Comparison of ENCODE assay signal across 35 cellular contexts in genomic region chr13:109175666-109176065, GRCh38.
A peak's percentile ranks its signal among the peaks of the same experiment; 100 is the strongest.
DNase-seq lines count a peak whose midpoint lies in the region; TF ChIP-seq lines count a peak whose summit lies in the region.
"Had no signal": no experiment of that assay in that cellular context is flagged by ENCODE, and none has a peak within 500 bp of the region (broad histone marks: within the 10 kb centered on the region; RNA-seq: fewer than 3 reads in every experiment).

No MANE protein-coding gene starts in this region.

- H3K4me3 ChIP-seq in Karpas-422 (ENCODE audit: low read length), result no peak overlapping the region
- H3K4me3 ChIP-seq in neural cell (ENCODE audit: low read length), result no peak overlapping the region
- H3K4me3 ChIP-seq: A549; BLaER1; BLaER1 treated with 17β-estradiol and CSF1 and Interleukin-3, amounts not matched to agents 10 nM and 100 nM had no signal

- H3K9me2 ChIP-seq in Karpas-422 (replicated peaks; ENCODE audit: insufficient read depth, low read length), result no peaks in the 10 kb centered on the region
- H3K9me2 ChIP-seq in neural cell (ENCODE audit: insufficient read depth, low read length), result no peaks in the 10 kb centered on the region

- no peak overlapping the region for H3K4me3 Mint-ChIP-seq in neural crest cell
- H3K4me3 Mint-ChIP-seq: B cell; CD14-positive monocyte; CD4-positive, alpha-beta memory T cell; CD4-positive, alpha-beta T cell; CD4-positive, CD25-positive, alpha-beta regulatory T cell; CD8-positive, alpha-beta memory T cell; CD8-positive, alpha-beta T cell had no signal

- peaks cover 6% of the 10 kb centered on the region for H3K4me1 ChIP-seq in Karpas-422 (ENCODE audit: low read length)
- H3K4me1 ChIP-seq: A549; BE2C; BLaER1; BLaER1 treated with 17β-estradiol and CSF1 and Interleukin-3, amounts not matched to agents 10 nM and 100 nM; Caco-2 had no signal

- no peak for TF ChIP-seq RAD21 in neural cell (conservative IDR thresholded peaks at IDR 0.05)

- peak overlapping the region; percentile 37 for H3K27ac Mint-ChIP-seq in neural crest cell (ENCODE audit: unreplicated experiment)
- H3K27ac Mint-ChIP-seq: B cell; CD14-positive monocyte; CD4-positive, alpha-beta memory T cell; CD4-positive, alpha-beta T cell; CD4-positive, CD25-positive, alpha-beta regulatory T cell; CD8-positive, alpha-beta memory T cell; CD8-positive, alpha-beta T cell had no signal

- H3K79me2 ChIP-seq in Karpas-422 (ENCODE audit: low read length) (no peaks in the 10 kb centered on the region), neural cell (replicated peaks; ENCODE audit: insufficient read depth, low read length) (no peaks in the 10 kb centered on the region)

- H3K9me3 ChIP-seq in Karpas-422 (ENCODE audit: low read length) (no peaks in the 10 kb centered on the region), neural cell (ENCODE audit: low read length) (no peaks in the 10 kb centered on the region)
- H3K9me3 ChIP-seq: A549; BE2C; BLaER1; BLaER1 treated with 17β-estradiol and CSF1 and Interleukin-3, amounts not matched to agents 10 nM and 100 nM; Caco-2 had no signal

- H3K4me1 Mint-ChIP-seq in neural crest cell, result peaks cover 26% of the 10 kb centered on the region
- H3K4me1 Mint-ChIP-seq: B cell; CD4-positive, alpha-beta memory T cell; CD4-positive, CD25-positive, alpha-beta regulatory T cell; CD8-positive, alpha-beta memory T cell had no signal

- no peaks in the 10 kb centered on the region for H3F3A ChIP-seq in neural cell (ENCODE audit: insufficient read depth, low read length, poor library complexity, severe bottlenecking)

- H3K4me2 ChIP-seq in Karpas-422 (ENCODE audit: low read depth, low read length, poor library complexity, severe bottlenecking) (no peak overlapping the region), neural cell (ENCODE audit: low read length) (no peak overlapping the region)
- H3K4me2 ChIP-seq: A549; BLaER1; BLaER1 treated with 17β-estradiol and CSF1 and Interleukin-3, amounts not matched to agents 10 nM and 100 nM had no signal

- H3K27me3 Mint-ChIP-seq in neural crest cell (ENCODE audit: low read depth), result no peaks in the 10 kb centered on the region
- H3K27me3 Mint-ChIP-seq: CD4-positive, alpha-beta memory T cell; CD4-positive, alpha-beta T cell; CD4-positive, CD25-positive, alpha-beta regulatory T cell; CD8-positive, alpha-beta memory T cell had no signal

- no peak overlapping the region for H3K27ac ChIP-seq in Karpas-422 (ENCODE audit: low read length)
- no peak overlapping the region for H3K27ac ChIP-seq in neural cell (ENCODE audit: low read length)
- H3K27ac ChIP-seq: 22Rv1; A549; BLaER1; BLaER1 treated with 17β-estradiol and CSF1 and Interleukin-3, amounts not matched to agents 10 nM and 100 nM; C4-2B had no signal

- in situ Hi-C loops in GM13977 (cut with MboI; ENCODE audit: low pct_unique_long_range_greater_than_20kb, low sequenced_read_pairs, unreplicated experiment), result no loop called here

- peak; percentile 43 for TF ChIP-seq EP300 in neural cell (conservative IDR thresholded peaks at IDR 0.05; ENCODE audit: poor library complexity, severe bottlenecking)

- TF ChIP-seq CTCF in neural cell (IDR thresholded peaks at IDR 0.05; ENCODE audit: poor library complexity, severe bottlenecking), result no peak
- TF ChIP-seq CTCF in neural crest cell (conservative IDR thresholded peaks at IDR 0.05), result no peak
- TF ChIP-seq CTCF in GM13977 (IDR thresholded peaks at IDR 0.05; ENCODE audit: extremely low read depth, insufficient read depth, missing control alignments), result no peak

- H3K27me3 ChIP-seq in Karpas-422 (ENCODE audit: low read length) (no peaks in the 10 kb centered on the region), neural cell (ENCODE audit: insufficient read depth, low read depth, low read length) (no peaks in the 10 kb centered on the region)
- H3K27me3 ChIP-seq: BE2C; BLaER1; BLaER1 treated with 17β-estradiol and CSF1 and Interleukin-3, amounts not matched to agents 10 nM and 100 nM had no signal

- H2AFZ ChIP-seq in Karpas-422 (ENCODE audit: low read length) (0 out of 2 replicates have a peak overlapping the region, but pooled peaks have one; percentile 20), neural cell (ENCODE audit: low read depth, low read length) (no peak overlapping the region)

- no peak overlapping the region for H3K9ac ChIP-seq in Karpas-422 (ENCODE audit: low read length)
- no peak overlapping the region for H3K9ac ChIP-seq in neural cell (ENCODE audit: low read length)
- H3K9ac ChIP-seq: BLaER1; BLaER1 treated with 17β-estradiol and CSF1 and Interleukin-3, amounts not matched to agents 10 nM and 100 nM had no signal

- H4K20me1 ChIP-seq in Karpas-422 (ENCODE audit: insufficient read depth, low read depth, low read length) (no peaks in the 10 kb centered on the region), neural cell (ENCODE audit: insufficient read depth) (no peaks in the 10 kb centered on the region)
- H4K20me1 ChIP-seq: BLaER1; BLaER1 treated with 17β-estradiol and CSF1 and Interleukin-3, amounts not matched to agents 10 nM and 100 nM had no signal

- DNase-seq in Karpas-422, result no peak
- no peak for DNase-seq in neural crest cell (ENCODE audit: low read depth, low spot score)
- DNase-seq in putamen (ENCODE audit: low spot score), result peak; percentile 14
- DNase-seq in UCSD-AML1 (lab: John Stamatoyannopoulos, UW; ENCODE audit: unreplicated experiment), result no peak
- DNase-seq in H4 (ENCODE audit: low spot score), result no peak
- no peak for DNase-seq in GM13977 (ENCODE audit: low spot score)
- DNase-seq in activated CD4-positive, CD25-positive, alpha-beta regulatory T cell (lab: John Stamatoyannopoulos, UW), result no peak
- DNase-seq: 8988T; ACHN; AML-193; BE2C; C1 segment of cervical spinal cord; Caco-2; Calu3; CD4-positive, alpha-beta memory T cell; CD4-positive, alpha-beta T cell; CD4-positive, CD25-positive, alpha-beta regulatory T cell; CD8-positive, alpha-beta memory T cell; CD8-positive, alpha-beta T cell; COR-L47; DMS 273 treated with DMSO at 0.1 percent for 48 hours; DMS153; DMS53; DMS79; DMS79 treated with DMSO at 0.1 percent for 48 hours; DND-41; EL had no signal

- peaks cover 19% of the 10 kb centered on the region for H3K9me3 Mint-ChIP-seq in neural crest cell
- H3K9me3 Mint-ChIP-seq: CD4-positive, alpha-beta memory T cell; CD4-positive, alpha-beta T cell; CD8-positive, alpha-beta T cell had no signal

- no peaks in the 10 kb centered on the region for H3K36me3 ChIP-seq in Karpas-422 (ENCODE audit: insufficient read depth, low read length)
- H3K36me3 ChIP-seq in neural cell (ENCODE audit: insufficient read depth, low read length), result no peaks in the 10 kb centered on the region
- H3K36me3 ChIP-seq: BE2C; BLaER1; BLaER1 treated with 17β-estradiol and CSF1 and Interleukin-3, amounts not matched to agents 10 nM and 100 nM had no signal

- H3K36me3 Mint-ChIP-seq in neural crest cell (ENCODE audit: low read depth), result peaks cover 8% of the 10 kb centered on the region
- H3K36me3 Mint-ChIP-seq: CD14-positive monocyte; CD4-positive, alpha-beta memory T cell; CD4-positive, CD25-positive, alpha-beta regulatory T cell; CD8-positive, alpha-beta memory T cell; CD8-positive, alpha-beta T cell had no signal

TF ChIP-seq in neural cell, 6 proteins besides CTCF, POLR2A, EP300 and RAD21:
- TF ChIP-seq POLR2AphosphoS5 (IDR thresholded peaks at IDR 0.05) (no peak), EZH2 (IDR thresholded peaks at IDR 0.05; ENCODE audit: borderline replicate concordance, insufficient read depth, low read length, poor library complexity, severe bottlenecking) (no peak), SMC3 (conservative IDR thresholded peaks at IDR 0.05; ENCODE audit: poor library complexity) (no peak), TAF1 (IDR thresholded peaks at IDR 0.05; ENCODE audit: low read depth) (no peak), MXI1 (conservative IDR thresholded peaks at IDR 0.05; ENCODE audit: poor library complexity, severe bottlenecking) (no peak), REST (IDR thresholded peaks at IDR 0.05; ENCODE audit: borderline replicate concordance) (no peak)
